In genomic region chr1:86773331-86774288, GRCh38 we compare ENCODE assay signal across 8 cellular contexts.
DNase-seq lines count a peak whose midpoint lies in the region; TF ChIP-seq lines count a peak whose summit lies in the region.

No MANE protein-coding gene starts in this region.

- H3K4me1 ChIP-seq in HUES6 (ENCODE audit: control insufficient read depth, insufficient read depth, low read length), result peaks cover 25% of the 10 kb centered on the region

- TF ChIP-seq CTCF in retinal pigment epithelial cell (conservative IDR thresholded peaks at IDR 0.05; ENCODE audit: low read depth, low read length), result no peak

- DNase-seq in NCI-H2107 treated with DMSO at 0.1 percent for 48 hours (lab: John Stamatoyannopoulos, UW; ENCODE audit: unreplicated experiment), result peak; percentile 84
- no peak for DNase-seq in NCI-H2107 (lab: John Stamatoyannopoulos, UW)
- no peak for DNase-seq in caudate nucleus (lab: John Stamatoyannopoulos, UW)
- DNase-seq in retinal pigment epithelial cell (ENCODE audit: low read depth), result no peak
- no peak for DNase-seq in ecto neural progenitor cell (ENCODE audit: low spot score)
- no peak for DNase-seq in cerebellar cortex (ENCODE audit: low spot score)
- no peak for DNase-seq in NCI-H1105 (lab: John Stamatoyannopoulos, UW)

- no peaks in the 10 kb centered on the region for H3K36me3 ChIP-seq in HUES6 (ENCODE audit: control insufficient read depth, insufficient read depth, low read length)

- peak overlapping the region; percentile 14; the same call in 1 of the 2 replicates for H3K4me3 ChIP-seq in HUES6 (ENCODE audit: low read depth, low read length)
- H3K4me3 ChIP-seq in retinal pigment epithelial cell (ENCODE audit: low read length), result peak overlapping the region; percentile 8

- H3K27me3 ChIP-seq in HUES6 (ENCODE audit: control insufficient read depth, insufficient read depth, low read length), result no peaks in the 10 kb centered on the region

- H3K9me3 ChIP-seq in HUES6 (ENCODE audit: control insufficient read depth, insufficient read depth, low read depth, low read length), result no peaks in the 10 kb centered on the region

- H3K9ac ChIP-seq in HUES6 (ENCODE audit: low read length), result no peak overlapping the region

- H3K27ac ChIP-seq in HUES6 (ENCODE audit: low read depth, low read length) (peak overlapping the region; percentile 28; the same call in 1 of the 2 replicates), caudate nucleus (ENCODE audit: low read depth, low read length) (peak overlapping the region; percentile 72)
